ENCODE assay signal across 28 cellular contexts in genomic region chr10:119673271-119673670, GRCh38. TPM values are rescaled to one million over a fixed set of nuclear protein-coding genes. Genes with fewer than 3 reads are reported as not detected.
A peak's percentile ranks its signal among the peaks of the same experiment; 100 is the strongest.
DNase-seq lines count a peak whose midpoint lies in the region; ATAC-seq, FAIRE-seq and TF ChIP-seq lines count a peak whose summit lies in the region.
"Had no signal": no experiment of that assay in that cellular context is flagged by ENCODE, and none has a peak within 500 bp of the region (broad histone marks: within the 10 kb centered on the region; RNA-seq: fewer than 3 reads in every experiment).

No MANE protein-coding gene starts in this region.

- H3K4me3 ChIP-seq in PC-3 (ENCODE audit: low read length) (no peak overlapping the region), astrocyte (ENCODE audit: insufficient read depth, low read depth, low read length) (no peak overlapping the region), gastrocnemius medialis (no peak overlapping the region), mesenchymal stem cell (ENCODE audit: insufficient read depth in 1 of 2, low read depth in 1 of 2, low read length in 2 of 2) (no peak overlapping the region)
- H3K4me3 ChIP-seq: GM12878, hepatocyte, SJSA1, smooth muscle cell, thyroid gland had no signal

- H3K9me3 ChIP-seq in PC-3 (ENCODE audit: low read length): no peaks in the 10 kb centered on the region
- H3K9me3 ChIP-seq in astrocyte (ENCODE audit: insufficient read depth, low read depth, low read length): no peaks in the 10 kb centered on the region
- no peaks in the 10 kb centered on the region for H3K9me3 ChIP-seq in gastrocnemius medialis
- H3K9me3 ChIP-seq in mesenchymal stem cell (ENCODE audit: control insufficient read depth, low read length): no peaks in the 10 kb centered on the region
- H3K9me3 ChIP-seq: BE2C, SJSA1, thyroid gland had no signal

- TF ChIP-seq POLR2A in gastrocnemius medialis (IDR thresholded peaks at IDR 0.05): no peak

- H3K27me3 Mint-ChIP-seq in activated T-cell treated with anti-CD3 and anti-CD28 coated beads, Interleukin-2, amount 50 U/mL, for 24 hours: no peaks in the 10 kb centered on the region
- H3K27me3 Mint-ChIP-seq in activated T-cell treated with anti-CD3 and anti-CD28 coated beads, Interleukin-2, amount 50 U/mL, for 4 hours (ENCODE audit: low read depth): no peaks in the 10 kb centered on the region
- H3K27me3 Mint-ChIP-seq in astrocyte (ENCODE audit: low read depth, unreplicated experiment): no peaks in the 10 kb centered on the region
- H3K27me3 Mint-ChIP-seq in stimulated activated naive CD8-positive, alpha-beta T cell treated with anti-CD3 and anti-CD28 coated beads, Interleukin-15, amount 100 ng/mL, for 72 hours: no peaks in the 10 kb centered on the region

- H3K79me2 ChIP-seq in PC-3 (ENCODE audit: low read length): peaks cover 86% of the 10 kb centered on the region
- peaks cover 74% of the 10 kb centered on the region for H3K79me2 ChIP-seq in astrocyte (ENCODE audit: insufficient read depth, low read length)

- no peak overlapping the region for H4K91ac ChIP-seq in mesenchymal stem cell (ENCODE audit: low read length)

- H2BK15ac ChIP-seq in mesenchymal stem cell (ENCODE audit: low read depth, poor library complexity, severe bottlenecking): no peak overlapping the region

- CTCF ChIA-PET in PC-3 (lab: Charles Lee): no interaction called here

- peaks cover 77% of the 10 kb centered on the region for H3K4me1 ChIP-seq in PC-3 (ENCODE audit: insufficient read depth, low read length)
- H3K4me1 ChIP-seq in astrocyte (ENCODE audit: insufficient read depth, low read length): peaks cover 30% of the 10 kb centered on the region
- peaks cover 74 to 91% of the 10 kb centered on the region in 2 donors for H3K4me1 ChIP-seq in gastrocnemius medialis
- H3K4me1 ChIP-seq in mesenchymal stem cell (ENCODE audit: control insufficient read depth, insufficient read depth, low read depth, low read length): peaks cover 40% of the 10 kb centered on the region

- no peak overlapping the region for H4K8ac ChIP-seq in mesenchymal stem cell (ENCODE audit: low read length)

- H3K36me3 Mint-ChIP-seq in activated T-cell treated with anti-CD3 and anti-CD28 coated beads, Interleukin-2, amount 50 U/mL, for 24 hours (ENCODE audit: low read depth): peaks cover 76% of the 10 kb centered on the region
- peaks cover 29% of the 10 kb centered on the region for H3K36me3 Mint-ChIP-seq in activated T-cell treated with anti-CD3 and anti-CD28 coated beads, Interleukin-2, amount 50 U/mL, for 4 hours (ENCODE audit: insufficient read depth)
- peaks cover 36% of the 10 kb centered on the region for H3K36me3 Mint-ChIP-seq in astrocyte (ENCODE audit: low read depth, unreplicated experiment)

- no peak overlapping the region for H3K4me3 Mint-ChIP-seq in activated T-cell treated with anti-CD3 and anti-CD28 coated beads, Interleukin-2, amount 50 U/mL, for 24 hours
- H3K4me3 Mint-ChIP-seq in activated T-cell treated with anti-CD3 and anti-CD28 coated beads, Interleukin-2, amount 50 U/mL, for 4 hours: no peak overlapping the region
- H3K4me3 Mint-ChIP-seq in astrocyte (ENCODE audit: unreplicated experiment): peak overlapping the region; percentile 27
- no peak overlapping the region for H3K4me3 Mint-ChIP-seq in stimulated activated naive CD8-positive, alpha-beta T cell treated with anti-CD3 and anti-CD28 coated beads, Interleukin-15, amount 100 ng/mL, for 72 hours

- H2AFZ ChIP-seq in PC-3 (ENCODE audit: low read length) (no peak overlapping the region), astrocyte (ENCODE audit: low read depth, low read length) (no peak overlapping the region), mesenchymal stem cell (ENCODE audit: low read depth, low read length) (no peak overlapping the region)
- H2AFZ ChIP-seq: hepatocyte had no signal

- ATAC-seq in activated T-cell treated with anti-CD3 and anti-CD28 coated beads, Interleukin-2, amount 50 U/mL, for 4 hours: no peak
- no peak for ATAC-seq in PC-3
- ATAC-seq in gastrocnemius medialis: no peak
- no peak for ATAC-seq in stimulated activated naive CD8-positive, alpha-beta T cell treated with anti-CD3 and anti-CD28 coated beads, Interleukin-15, amount 100 ng/mL, for 72 hours
- ATAC-seq: foreskin keratinocyte, GM12878 had no signal

- WGBS in mesenchymal stem cell: 43% methylated on average over 3 of the region's 4 CpGs

- H2BK120ac ChIP-seq in mesenchymal stem cell (ENCODE audit: low read depth, low read length): no peak overlapping the region

- H2BK5ac ChIP-seq in mesenchymal stem cell (ENCODE audit: low read depth, low read length, poor library complexity, severe bottlenecking): no peak overlapping the region

- H3K79me1 ChIP-seq in mesenchymal stem cell (replicated peaks; ENCODE audit: low read length, poor library complexity, severe bottlenecking): peaks cover 22% of the 10 kb centered on the region

- no peaks in the 10 kb centered on the region for H3K9me2 ChIP-seq in PC-3 (replicated peaks; ENCODE audit: low read length)

- H4K20me1 ChIP-seq in PC-3 (ENCODE audit: low read length): no peaks in the 10 kb centered on the region
- peaks cover 90% of the 10 kb centered on the region for H4K20me1 ChIP-seq in astrocyte (ENCODE audit: insufficient read depth, low read length)

- no peak overlapping the region for H3K14ac ChIP-seq in mesenchymal stem cell (ENCODE audit: low read length in 2 of 2)

- H3K36me3 ChIP-seq in PC-3 (ENCODE audit: low read depth, low read length): peaks cover 66% of the 10 kb centered on the region
- peaks cover 50% of the 10 kb centered on the region for H3K36me3 ChIP-seq in astrocyte (ENCODE audit: insufficient read depth, low read length)
- peaks cover 0 to 80% of the 10 kb centered on the region in 2 donors for H3K36me3 ChIP-seq in gastrocnemius medialis
- H3K36me3 ChIP-seq in mesenchymal stem cell (ENCODE audit: control insufficient read depth in 1 of 2, insufficient read depth in 2 of 2, low read depth in 1 of 2, low read length in 2 of 2): peaks cover 52 to 78% of the 10 kb centered on the region in 2 experiments

- in situ Hi-C loops in gastrocnemius medialis (cut with MboI; ENCODE audit: low sequenced_read_pairs in 4 of 4): no loop called here

- no peaks in the 10 kb centered on the region for H3K27me3 ChIP-seq in PC-3 (ENCODE audit: low read length)
- no peaks in the 10 kb centered on the region for H3K27me3 ChIP-seq in astrocyte (ENCODE audit: insufficient read depth, low read length)
- no peaks in the 10 kb centered on the region for H3K27me3 ChIP-seq in gastrocnemius medialis
- H3K27me3 ChIP-seq in mesenchymal stem cell (ENCODE audit: control insufficient read depth in 1 of 2, insufficient read depth in 1 of 2, low read length in 2 of 2): no peaks in the 10 kb centered on the region
- H3K27me3 ChIP-seq: BE2C, foreskin keratinocyte, hepatocyte, SJSA1, thyroid gland had no signal

- intact Hi-C loops in PC-3 (cut with micrococcal nuclease): no loop called here
- intact Hi-C loops in gastrocnemius medialis (cut with DNase I; ENCODE audit: low total_unique reads): no loop called here

- no peak overlapping the region for H3K18ac ChIP-seq in mesenchymal stem cell (ENCODE audit: low read depth in 1 of 2, low read length in 2 of 2)

- H3F3A ChIP-seq in PC-3 (ENCODE audit: low read length, unreplicated experiment): peaks cover 3% of the 10 kb centered on the region

- no peaks in the 10 kb centered on the region for H3K9me3 Mint-ChIP-seq in activated T-cell treated with anti-CD3 and anti-CD28 coated beads, Interleukin-2, amount 50 U/mL, for 24 hours
- H3K9me3 Mint-ChIP-seq in activated T-cell treated with anti-CD3 and anti-CD28 coated beads, Interleukin-2, amount 50 U/mL, for 4 hours: no peaks in the 10 kb centered on the region
- H3K9me3 Mint-ChIP-seq in astrocyte (ENCODE audit: unreplicated experiment): no peaks in the 10 kb centered on the region
- no peaks in the 10 kb centered on the region for H3K9me3 Mint-ChIP-seq in stimulated activated naive CD8-positive, alpha-beta T cell treated with anti-CD3 and anti-CD28 coated beads, Interleukin-15, amount 100 ng/mL, for 72 hours

- POLR2A ChIA-PET in PC-3 (lab: Charles Lee; ENCODE audit: unreplicated experiment): no interaction called here

- H3K4me2 ChIP-seq in PC-3 (ENCODE audit: low read length) (no peak overlapping the region), astrocyte (ENCODE audit: low read length) (no peak overlapping the region), mesenchymal stem cell (ENCODE audit: low read length, poor library complexity, severe bottlenecking) (no peak overlapping the region)
- H3K4me2 ChIP-seq: hepatocyte, smooth muscle cell had no signal

- no peak overlapping the region for H2AK5ac ChIP-seq in mesenchymal stem cell (ENCODE audit: low read length, severe bottlenecking)

- no TSS peak for BruUV-seq in PC-3 (replicated peaks; lab: Mats Ljungman, UMichigan)

- H3K27ac Mint-ChIP-seq in activated T-cell treated with anti-CD3 and anti-CD28 coated beads, Interleukin-2, amount 50 U/mL, for 24 hours: peak overlapping the region; percentile 42
- no peak overlapping the region for H3K27ac Mint-ChIP-seq in astrocyte (ENCODE audit: unreplicated experiment)
- H3K27ac Mint-ChIP-seq in stimulated activated naive CD8-positive, alpha-beta T cell treated with anti-CD3 and anti-CD28 coated beads, Interleukin-15, amount 100 ng/mL, for 72 hours: peak overlapping the region in 1 of 2 donors; percentile 74

- no peak for DNase-seq in activated T-cell treated with anti-CD3 and anti-CD28 coated beads, Interleukin-2, amount 50 U/mL, for 24 hours
- no peak for DNase-seq in activated T-cell treated with anti-CD3 and anti-CD28 coated beads, Interleukin-2, amount 50 U/mL, for 4 hours
- DNase-seq in PC-3: no peak
- no peak for DNase-seq in astrocyte (ENCODE audit: low read depth)
- DNase-seq in gastrocnemius medialis: no peak
- no peak for DNase-seq in stimulated activated naive CD8-positive, alpha-beta T cell treated with anti-CD3 and anti-CD28 coated beads, Interleukin-15, amount 100 ng/mL, for 72 hours
- DNase-seq in mesenchymal stem cell: no peak
- no peak for DNase-seq in stimulated activated CD4-positive, alpha-beta T cell treated with anti-CD3 and anti-CD28 coated beads, Interleukin-15, amount 100 ng/mL, for 24 hours
- DNase-seq: activated naive CD4-positive, alpha-beta T cell treated with Interleukin-2 at 50 U/mL for 16 hours; activated T-cell treated with anti-CD3 and anti-CD28 coated beads, Interleukin-2, amount 50 U/mL, for 1 hour; aorta; BE2C; COR-L47; DMS79 treated with DMSO at 0.1 percent for 48 hours; foreskin keratinocyte; KG1; MV-4-11; NCI-H1694; NCI-H2227 treated with DMSO at 0.1 percent for 48 hours; NCI-H774; stimulated activated CD4-positive, alpha-beta T cell treated with anti-CD3 and anti-CD28 coated beads, Interleukin-2, amount 100 ng/mL, for 48 hours; stimulated activated naive CD4-positive, alpha-beta T cell; thyroid gland had no signal

- H3K23ac ChIP-seq in mesenchymal stem cell (ENCODE audit: low read length in 2 of 2): no peak overlapping the region

- no peak overlapping the region for H3K4ac ChIP-seq in mesenchymal stem cell (ENCODE audit: low read depth in 1 of 2, low read length in 2 of 2)

- H3K9ac ChIP-seq in PC-3 (ENCODE audit: low read length) (no peak overlapping the region), astrocyte (ENCODE audit: low read length) (no peak overlapping the region), mesenchymal stem cell (ENCODE audit: low read length) (no peak overlapping the region)

- TF ChIP-seq CTCF in PC-3 (conservative IDR thresholded peaks at IDR 0.05; ENCODE audit: low read depth, low read length) (no peak), astrocyte (IDR thresholded peaks at IDR 0.05; ENCODE audit: insufficient read depth, low read depth, low read length) (no peak), gastrocnemius medialis (IDR thresholded peaks at IDR 0.05 in 4 of 5, conservative IDR thresholded peaks at IDR 0.05 in 1 of 5) (no peak)

- no peak for FAIRE-seq in astrocyte (lab: Jason Lieb, UNC)
- FAIRE-seq: A204.1, GM12878 had no signal

- no peak overlapping the region for H2BK12ac ChIP-seq in mesenchymal stem cell (ENCODE audit: low read length in 2 of 2)

- peaks cover 10% of the 10 kb centered on the region for H3K4me1 Mint-ChIP-seq in activated T-cell treated with anti-CD3 and anti-CD28 coated beads, Interleukin-2, amount 50 U/mL, for 24 hours (ENCODE audit: low read depth)
- H3K4me1 Mint-ChIP-seq in activated T-cell treated with anti-CD3 and anti-CD28 coated beads, Interleukin-2, amount 50 U/mL, for 4 hours (ENCODE audit: low read depth): peaks cover 4% of the 10 kb centered on the region
- H3K4me1 Mint-ChIP-seq in astrocyte (ENCODE audit: low read depth, unreplicated experiment): peaks cover 29% of the 10 kb centered on the region
- no peaks in the 10 kb centered on the region for H3K4me1 Mint-ChIP-seq in stimulated activated naive CD8-positive, alpha-beta T cell treated with anti-CD3 and anti-CD28 coated beads, Interleukin-15, amount 100 ng/mL, for 72 hours

- H3K27ac ChIP-seq in PC-3 (ENCODE audit: low read length): 0 out of 2 replicates have a peak overlapping the region, but pooled peaks have one; percentile 7
- H3K27ac ChIP-seq in astrocyte (ENCODE audit: low read depth, low read length): no peak overlapping the region
- peak overlapping the region; percentile 91 to 99 (median 97) for H3K27ac ChIP-seq in gastrocnemius medialis
- H3K27ac ChIP-seq in mesenchymal stem cell (ENCODE audit: low read length, poor library complexity, severe bottlenecking): no peak overlapping the region
- H3K27ac ChIP-seq: foreskin keratinocyte, hepatocyte, SJSA1, thyroid gland had no signal

RNA-seq across cellular contexts. Expression of gene BAG3, which starts 22.1 kb away (rescaled TPM):
- 10 to 100 TPM; 14.7 to 21.6 (median 15.8) TPM for total RNA-seq in activated T-cell treated with anti-CD3 and anti-CD28 coated beads, Interleukin-2, amount 50 U/mL, for 4 hours
- total RNA-seq in PC-3 (2014; rRNA removed) (47.1 and 47.6 TPM in 2 replicates), astrocyte (68.4 and 71.6 TPM in 2 replicates), gastrocnemius medialis (100 to 1,000 TPM; 337 to 626 (median 393) TPM)
- polyA plus RNA-seq in mesenchymal stem cell (2013, experiment 1 of 2): 66.0 TPM
- 65.0 TPM for polyA plus RNA-seq in mesenchymal stem cell (2013, experiment 2 of 2)

RNA-seq across cellular contexts. Expression of gene INPP5F, which starts 52.6 kb away (rescaled TPM):
- 10 to 100 TPM; 18.1 to 23.6 (median 21.1) TPM for total RNA-seq in activated T-cell treated with anti-CD3 and anti-CD28 coated beads, Interleukin-2, amount 50 U/mL, for 4 hours
- 8.1 and 8.2 TPM in 2 replicates for total RNA-seq in PC-3 (2014; rRNA removed)
- total RNA-seq in astrocyte: 101 and 102 TPM in 2 replicates
- total RNA-seq in gastrocnemius medialis: 10 to 100 TPM in 2 of 4 donors, 1 to 10 TPM in 2; 8.7 to 11.6 (median 10.5) TPM
- 24.1 TPM for polyA plus RNA-seq in mesenchymal stem cell (2013, experiment 1 of 2)
- polyA plus RNA-seq in mesenchymal stem cell (2013, experiment 2 of 2): 25.7 TPM

Comparison
In these comparisons a context has a peak if more than half of its experiments do, and no peak if none do; other contexts are left out.
1. H3K27ac ChIP-seq: peak in PC-3 (single experiment) and gastrocnemius medialis (4 of 4); none in astrocyte (single experiment) and mesenchymal stem cell (single experiment).